Comparison of ENCODE assay signal across 8 cellular contexts in genomic region chr6:27471365-27472115, GRCh38. TPM values are rescaled to one million over a fixed set of nuclear protein-coding genes. Genes with fewer than 3 reads are reported as not detected.
DNase-seq lines count a peak whose midpoint lies in the region; ATAC-seq and TF ChIP-seq lines count a peak whose summit lies in the region.

No MANE protein-coding gene starts in this region.

- H3K27me3 ChIP-seq in iPS-20b (ENCODE audit: insufficient read depth, low read length): no peaks in the 10 kb centered on the region
- H3K27me3 ChIP-seq in thymus (ENCODE audit: control insufficient read depth, insufficient read depth): no peaks in the 10 kb centered on the region

- DNase-seq in activated CD8-positive, alpha-beta memory T cell treated with anti-CD3 and anti-CD28 coated beads, Interleukin-2, amount 10 ng/mL, durations not matched to agents 7 days and 5 days: no peak
- DNase-seq in activated CD8-positive, alpha-beta memory T cell treated with anti-CD3 and anti-CD28 coated beads, Interleukin-2, amount 50 U/mL, for 4 hours: no peak
- DNase-seq in activated CD4-positive, alpha-beta memory T cell treated with anti-CD3 and anti-CD28 coated beads for 36 hours: no peak
- no peak for DNase-seq in CD14-positive monocyte (ENCODE audit: low spot score)
- no peak for DNase-seq in stimulated activated CD4-positive, alpha-beta T cell treated with anti-CD3 and anti-CD28 coated beads, Interleukin-1b, Interleukin-23, amount 100 ng/mL, for 48 hours

- no peak for TF ChIP-seq CTCF in CD14-positive monocyte (IDR thresholded peaks at IDR 0.05)

- H3K36me3 Mint-ChIP-seq in activated CD8-positive, alpha-beta memory T cell treated with anti-CD3 and anti-CD28 coated beads, Interleukin-2, amount 10 ng/mL, durations not matched to agents 7 days and 5 days: peaks cover 54% of the 10 kb centered on the region
- H3K36me3 Mint-ChIP-seq in activated CD4-positive, alpha-beta memory T cell treated with anti-CD3 and anti-CD28 coated beads for 36 hours: peaks cover 40% of the 10 kb centered on the region
- peaks cover 34 to 40% of the 10 kb centered on the region in 2 donors for H3K36me3 Mint-ChIP-seq in CD14-positive monocyte

- CTCF ChIA-PET in activated CD8-positive, alpha-beta memory T cell treated with anti-CD3 and anti-CD28 coated beads, Interleukin-2, amount 10 ng/mL, durations not matched to agents 7 days and 5 days (lab: Charles Lee): interaction anchor here (0.5 to 1.6 kb wide), 4 partner anchors 47 to 590 kb away, joined by 3 to 4 read pairs (median 4); no protein-coding TSS in a partner anchor
- CTCF ChIA-PET in activated CD4-positive, alpha-beta memory T cell treated with anti-CD3 and anti-CD28 coated beads for 36 hours (lab: Charles Lee): interaction anchor here (0.6 to 2.1 kb wide), 5 partner anchors 31 to 1275 kb away, joined by 3 to 8 read pairs (median 3); no protein-coding TSS in a partner anchor

- H3K36me3 ChIP-seq in iPS-20b (ENCODE audit: insufficient read depth, low read depth, low read length) (peaks cover 21% of the 10 kb centered on the region), thymus (ENCODE audit: control insufficient read depth, insufficient read depth) (peaks cover 7% of the 10 kb centered on the region)

- H3K27me3 Mint-ChIP-seq in activated CD8-positive, alpha-beta memory T cell treated with anti-CD3 and anti-CD28 coated beads, Interleukin-2, amount 10 ng/mL, durations not matched to agents 7 days and 5 days: no peaks in the 10 kb centered on the region
- no peaks in the 10 kb centered on the region for H3K27me3 Mint-ChIP-seq in activated CD4-positive, alpha-beta memory T cell treated with anti-CD3 and anti-CD28 coated beads for 36 hours
- H3K27me3 Mint-ChIP-seq in CD14-positive monocyte (ENCODE audit: low read depth in 3 of 3): peaks cover 0 to 3% (median 0%) of the 10 kb centered on the region in 3 donors

- POLR2A ChIA-PET in activated CD4-positive, alpha-beta memory T cell treated with anti-CD3 and anti-CD28 coated beads for 36 hours (lab: Charles Lee): interaction anchor here (0.7 kb wide), 1 partner anchor 996 kb away, joined by 3 read pairs; no protein-coding TSS in a partner anchor

- no peaks in the 10 kb centered on the region for H3K9me3 ChIP-seq in iPS-20b (ENCODE audit: insufficient read depth, low read depth, low read length)
- no peaks in the 10 kb centered on the region for H3K9me3 ChIP-seq in thymus (ENCODE audit: control insufficient read depth)

- H3K4me1 ChIP-seq in iPS-20b (ENCODE audit: insufficient read depth, low read length) (no peaks in the 10 kb centered on the region), thymus (ENCODE audit: control insufficient read depth, insufficient read depth, low read length) (no peaks in the 10 kb centered on the region)

- intact Hi-C loops in activated CD4-positive, alpha-beta memory T cell treated with anti-CD3 and anti-CD28 coated beads for 36 hours (cut with micrococcal nuclease): loop anchor here (2.0 to 10.0 kb wide), 2 partner anchors 139 to 1147 kb away; no protein-coding TSS in a partner anchor
- intact Hi-C loops in CD14-positive monocyte (cut with micrococcal nuclease): loop anchor here in 1 of 2 donors (10.0 kb wide), 3 partner anchors 287 to 663 kb away; a partner anchor contains a TSS

- H3K27ac ChIP-seq in iPS-20b (ENCODE audit: low read length) (no peak overlapping the region), thymus (ENCODE audit: low read depth) (no peak overlapping the region)

- H3K4me3 Mint-ChIP-seq in activated CD8-positive, alpha-beta memory T cell treated with anti-CD3 and anti-CD28 coated beads, Interleukin-2, amount 10 ng/mL, durations not matched to agents 7 days and 5 days: peak overlapping the region; percentile 90
- peak overlapping the region; percentile 86 for H3K4me3 Mint-ChIP-seq in activated CD4-positive, alpha-beta memory T cell treated with anti-CD3 and anti-CD28 coated beads for 36 hours
- H3K4me3 Mint-ChIP-seq in CD14-positive monocyte: peak overlapping the region in 1 of 2 donors; percentile 97

- peaks cover 47% of the 10 kb centered on the region for H3K4me1 Mint-ChIP-seq in activated CD8-positive, alpha-beta memory T cell treated with anti-CD3 and anti-CD28 coated beads, Interleukin-2, amount 10 ng/mL, durations not matched to agents 7 days and 5 days
- H3K4me1 Mint-ChIP-seq in activated CD4-positive, alpha-beta memory T cell treated with anti-CD3 and anti-CD28 coated beads for 36 hours (ENCODE audit: low read depth): peaks cover 44% of the 10 kb centered on the region
- peaks cover 19% of the 10 kb centered on the region for H3K4me1 Mint-ChIP-seq in CD14-positive monocyte

- H3K9me3 Mint-ChIP-seq in activated CD8-positive, alpha-beta memory T cell treated with anti-CD3 and anti-CD28 coated beads, Interleukin-2, amount 10 ng/mL, durations not matched to agents 7 days and 5 days (ENCODE audit: low read depth): peaks cover 11% of the 10 kb centered on the region
- no peaks in the 10 kb centered on the region for H3K9me3 Mint-ChIP-seq in activated CD4-positive, alpha-beta memory T cell treated with anti-CD3 and anti-CD28 coated beads for 36 hours
- peaks cover 15 to 33% (median 24%) of the 10 kb centered on the region in 7 donors for H3K9me3 Mint-ChIP-seq in CD14-positive monocyte

- H3K9ac ChIP-seq in iPS-20b (ENCODE audit: low read depth, low read length): peak overlapping the region; percentile 88; the same call in 1 of the 2 replicates

- peak overlapping the region; percentile 98 for H3K27ac Mint-ChIP-seq in activated CD8-positive, alpha-beta memory T cell treated with anti-CD3 and anti-CD28 coated beads, Interleukin-2, amount 10 ng/mL, durations not matched to agents 7 days and 5 days
- peak overlapping the region; percentile 97 for H3K27ac Mint-ChIP-seq in activated CD4-positive, alpha-beta memory T cell treated with anti-CD3 and anti-CD28 coated beads for 36 hours
- H3K27ac Mint-ChIP-seq in CD14-positive monocyte: peak overlapping the region in 2 of 7 donors; percentile 56 to 98

- ATAC-seq in activated CD8-positive, alpha-beta memory T cell treated with anti-CD3 and anti-CD28 coated beads, Interleukin-2, amount 10 ng/mL, durations not matched to agents 7 days and 5 days: no peak
- ATAC-seq in GM18868 (IDR thresholded peaks at IDR 0.05; ENCODE audit: unreplicated experiment): no peak

- peak overlapping the region; percentile 82 for H3K4me3 ChIP-seq in iPS-20b (ENCODE audit: low read length)
- peak overlapping the region; percentile 91 for H3K4me3 ChIP-seq in thymus (ENCODE audit: low read length)

- WGBS in thymus: 68% methylated on average over 6 of the region's 6 CpGs

RNA-seq across cellular contexts. Expression of gene ZNF184, which starts 1.4 kb away (rescaled TPM):
- total RNA-seq in activated CD8-positive, alpha-beta memory T cell treated with anti-CD3 and anti-CD28 coated beads, Interleukin-2, amount 10 ng/mL, durations not matched to agents 7 days and 5 days: 10 to 100 TPM; 12.4 to 12.9 TPM
- 10 to 100 TPM; 12.2 to 12.7 TPM for total RNA-seq in activated CD4-positive, alpha-beta memory T cell treated with anti-CD3 and anti-CD28 coated beads for 36 hours
- 6.8 TPM for polyA plus RNA-seq in thymus
- polyA plus RNA-seq in CD14-positive monocyte: 1 to 10 TPM; 1.5 TPM
